Comparison of ENCODE assay signal across 12 cellular contexts in genomic region chr7:50497068-50497642, GRCh38. TPM values are rescaled to one million over a fixed set of nuclear protein-coding genes. Genes with fewer than 3 reads are reported as not detected.
DNase-seq lines count a peak whose midpoint lies in the region; ATAC-seq and TF ChIP-seq lines count a peak whose summit lies in the region.
"Had no signal": no experiment of that assay in that cellular context is flagged by ENCODE, and none has a peak within 500 bp of the region (broad histone marks: within the 10 kb centered on the region; RNA-seq: fewer than 3 reads in every experiment).

No MANE protein-coding gene starts in this region.

- H3K79me1 ChIP-seq in mesendoderm (ENCODE audit: low read length) = no peaks in the 10 kb centered on the region

- no peak overlapping the region for H2BK5ac ChIP-seq in mesendoderm (ENCODE audit: low read length)

- no peak overlapping the region for H3K23ac ChIP-seq in mesendoderm (ENCODE audit: low read length)

- H3K27ac ChIP-seq in coronary artery (peak overlapping the region in 1 of 2 donors; percentile 66), mesendoderm (ENCODE audit: low read depth, low read length) (no peak overlapping the region)

- TF ChIP-seq CTCF in BE2C (IDR thresholded peaks at IDR 0.05; ENCODE audit: low read depth, low read length) = no peak
- no peak for TF ChIP-seq CTCF in coronary artery (IDR thresholded peaks at IDR 0.05)

- H4K5ac ChIP-seq in mesendoderm (ENCODE audit: low read length) = no peak overlapping the region

- H3K36me3 ChIP-seq in BE2C (peaks cover 62% of the 10 kb centered on the region), mesendoderm (ENCODE audit: control insufficient read depth, insufficient read depth, low read length) (no peaks in the 10 kb centered on the region)

- no peaks in the 10 kb centered on the region for H3K79me2 ChIP-seq in mesendoderm (ENCODE audit: control insufficient read depth, insufficient read depth, low read length)

- H2BK15ac ChIP-seq in mesendoderm (replicated peaks; ENCODE audit: low read depth) = no peak overlapping the region

- no peaks in the 10 kb centered on the region for H3K27me3 ChIP-seq in BE2C
- H3K27me3 ChIP-seq in mesendoderm (ENCODE audit: insufficient read depth, low read length, poor library complexity) = no peaks in the 10 kb centered on the region

- no peak overlapping the region for H3K4ac ChIP-seq in mesendoderm (ENCODE audit: low read depth, low read length)

- no peak overlapping the region for H3K56ac ChIP-seq in mesendoderm (ENCODE audit: low read length)

- peak overlapping the region; percentile 4 for H3K4me3 ChIP-seq in BE2C (ENCODE audit: low read depth, low read length)
- H3K4me3 ChIP-seq in coronary artery = no peak overlapping the region
- H3K4me3 ChIP-seq in mesendoderm (ENCODE audit: low read length) = no peak overlapping the region

- no peak overlapping the region for H2BK120ac ChIP-seq in mesendoderm (ENCODE audit: low read depth, low read length)

- no peaks in the 10 kb centered on the region for H3K9me3 ChIP-seq in BE2C

- no peak overlapping the region for H4K8ac ChIP-seq in mesendoderm (ENCODE audit: low read depth, low read length)

- H3K4me1 ChIP-seq in BE2C (peaks cover 61% of the 10 kb centered on the region), mesendoderm (ENCODE audit: control insufficient read depth, low read depth, low read length) (no peaks in the 10 kb centered on the region)

- no peak overlapping the region for H3K4me2 ChIP-seq in mesendoderm (ENCODE audit: low read length)

- no peak overlapping the region for H2AK5ac ChIP-seq in mesendoderm (ENCODE audit: low read length)

- peak; percentile 84 for DNase-seq in BE2C
- peak; percentile 45 for DNase-seq in NCI-H146 treated with DMSO at 0.1 percent for 48 hours (lab: John Stamatoyannopoulos, UW; ENCODE audit: unreplicated experiment)
- DNase-seq in coronary artery (ENCODE audit: low spot score) = peak; percentile 70
- DNase-seq in mesendoderm = peak; percentile 31
- DNase-seq in NCI-H446 (lab: John Stamatoyannopoulos, UW) = no peak
- DNase-seq: activated CD4-positive, alpha-beta memory T cell treated with anti-CD3 and anti-CD28 coated beads, Interleukin-2, amount 10 ng/mL, durations not matched to agents 7 days and 5 days; CD8-positive, alpha-beta T cell; NCI-H187 treated with DMSO at 0.1 percent for 48 hours; SHP77 treated with DMSO at 0.1 percent for 48 hours had no signal

- ATAC-seq in GM19452 (IDR thresholded peaks at IDR 0.05; ENCODE audit: unreplicated experiment) (no peak), GM18870 (IDR thresholded peaks at IDR 0.05; ENCODE audit: unreplicated experiment) (no peak), GM21529 (IDR thresholded peaks at IDR 0.05; ENCODE audit: unreplicated experiment) (no peak)
- ATAC-seq: CD8-positive, alpha-beta T cell had no signal

- no CpG with 5 or more reads among the region's 8 CpGs for WGBS in mesendoderm (ENCODE audit: extremely low coverage, insufficient coverage, low lambda C conversion rate)

- H3K9ac ChIP-seq in mesendoderm (ENCODE audit: low read length) = no peak overlapping the region

- H3K18ac ChIP-seq in mesendoderm (ENCODE audit: low read length) = no peak overlapping the region

RNA-seq across cellular contexts. Expression of gene FIGNL1, which starts 47.0 kb away (rescaled TPM):
- polyA plus RNA-seq in BE2C (2012; ENCODE audit: insufficient read depth, insufficient read length, low read depth) = 11.7 TPM
- polyA plus RNA-seq in mesendoderm (2013, experiment 1 of 2) = 11.8 TPM
- polyA plus RNA-seq in mesendoderm (2013, experiment 2 of 2) = 12.3 TPM

Comparison
In these comparisons a context has a peak if more than half of its experiments do, and no peak if none do; other contexts are left out.
1. DNase-seq: peak in BE2C (single experiment), NCI-H146 treated with DMSO at 0.1 percent for 48 hours (single experiment), coronary artery (single experiment) and mesendoderm (single experiment); none in NCI-H446 (0 of 2).